ENCODE assay signal across 9 cellular contexts in genomic region chr20:32231847-32232246, GRCh38. TPM values are rescaled to one million over a fixed set of nuclear protein-coding genes. Genes with fewer than 3 reads are reported as not detected.
A peak's percentile ranks its signal among the peaks of the same experiment; 100 is the strongest.
DNase-seq lines count a peak whose midpoint lies in the region; ATAC-seq and TF ChIP-seq lines count a peak whose summit lies in the region.
"Had no signal": no experiment of that assay in that cellular context is flagged by ENCODE, and none has a peak within 500 bp of the region (broad histone marks: within the 10 kb centered on the region; RNA-seq: fewer than 3 reads in every experiment).

No MANE protein-coding gene starts in this region.

- peak overlapping the region; percentile 87 for H3K27ac Mint-ChIP-seq in CD8-positive, alpha-beta T cell
- peak overlapping the region; percentile 97 for H3K27ac Mint-ChIP-seq in activated naive CD8-positive, alpha-beta T cell treated with anti-CD3 and anti-CD28 coated beads for 36 hours
- peak overlapping the region; percentile 99 to 100 for H3K27ac Mint-ChIP-seq in natural killer cell treated with Interleukin-12 subunit alpha and Interleukin-12 subunit beta and Interleukin-15 and Interleukin-18, amount 100 ng/mL, for 72 hours
- no peak overlapping the region for H3K27ac Mint-ChIP-seq in glutamatergic neuron (ENCODE audit: unreplicated experiment)
- H3K27ac Mint-ChIP-seq in osteocyte (ENCODE audit: unreplicated experiment): no peak overlapping the region

- CTCF ChIA-PET in CD8-positive, alpha-beta T cell (lab: Charles Lee): interaction anchor here (0.8 to 1.1 kb wide), 2 partner anchors 8 to 9 kb away, joined by 3 to 4 read pairs; no protein-coding TSS in a partner anchor

- H3K4me3 Mint-ChIP-seq in CD8-positive, alpha-beta T cell: no peak overlapping the region
- H3K4me3 Mint-ChIP-seq in activated naive CD8-positive, alpha-beta T cell treated with anti-CD3 and anti-CD28 coated beads for 36 hours: peak overlapping the region; percentile 52
- peak overlapping the region; percentile 94 for H3K4me3 Mint-ChIP-seq in natural killer cell treated with Interleukin-12 subunit alpha and Interleukin-12 subunit beta and Interleukin-15 and Interleukin-18, amount 100 ng/mL, for 72 hours
- H3K4me3 Mint-ChIP-seq in glutamatergic neuron (ENCODE audit: unreplicated experiment) (no peak overlapping the region), osteocyte (ENCODE audit: unreplicated experiment) (no peak overlapping the region)

- H3K4me1 ChIP-seq in CD8-positive, alpha-beta T cell (ENCODE audit: insufficient read depth, low read length): peaks cover 16% of the 10 kb centered on the region

- no peak overlapping the region for H3K27ac ChIP-seq in CD8-positive, alpha-beta T cell (ENCODE audit: low read depth, low read length)

- no peaks in the 10 kb centered on the region for H3K9me3 ChIP-seq in CD8-positive, alpha-beta T cell (ENCODE audit: low read length)

- H3K36me3 ChIP-seq in CD8-positive, alpha-beta T cell (ENCODE audit: insufficient read depth, low read length): peaks cover 17% of the 10 kb centered on the region

- peak in 5 of 7 experiments; percentile 6 to 55 (median 24) for DNase-seq in CD8-positive, alpha-beta T cell
- DNase-seq in T follicular helper cell (ENCODE audit: low read depth) (peak; percentile 19), glutamatergic neuron (no peak), inferior parietal cortex (ENCODE audit: extremely low spot score) (no peak), osteocyte (ENCODE audit: extremely low spot score, unreplicated experiment) (no peak)
- peak; percentile 41 for DNase-seq in activated naive CD8-positive, alpha-beta T cell treated with anti-CD3 and anti-CD28 coated beads for 36 hours
- DNase-seq in natural killer cell treated with Interleukin-12 subunit alpha and Interleukin-12 subunit beta and Interleukin-15 and Interleukin-18, amount 100 ng/mL, for 72 hours (ENCODE audit: low spot score): no peak
- DNase-seq: DMS153 had no signal

- no peaks in the 10 kb centered on the region for H3K27me3 ChIP-seq in CD8-positive, alpha-beta T cell (ENCODE audit: insufficient read depth, low read length)

- H3K36me3 Mint-ChIP-seq in CD8-positive, alpha-beta T cell: peaks cover 81% of the 10 kb centered on the region
- peaks cover 70% of the 10 kb centered on the region for H3K36me3 Mint-ChIP-seq in activated naive CD8-positive, alpha-beta T cell treated with anti-CD3 and anti-CD28 coated beads for 36 hours
- H3K36me3 Mint-ChIP-seq in natural killer cell treated with Interleukin-12 subunit alpha and Interleukin-12 subunit beta and Interleukin-15 and Interleukin-18, amount 100 ng/mL, for 72 hours: peaks cover 17% of the 10 kb centered on the region
- H3K36me3 Mint-ChIP-seq in glutamatergic neuron (ENCODE audit: unreplicated experiment): no peaks in the 10 kb centered on the region
- H3K36me3 Mint-ChIP-seq in osteocyte (ENCODE audit: unreplicated experiment): peaks cover 57% of the 10 kb centered on the region

- intact Hi-C loops in CD8-positive, alpha-beta T cell (cut with DNase I, micrococcal nuclease): no loop called here

- no peaks in the 10 kb centered on the region for H3K27me3 Mint-ChIP-seq in CD8-positive, alpha-beta T cell (ENCODE audit: low read depth)
- H3K27me3 Mint-ChIP-seq in activated naive CD8-positive, alpha-beta T cell treated with anti-CD3 and anti-CD28 coated beads for 36 hours: no peaks in the 10 kb centered on the region
- H3K27me3 Mint-ChIP-seq in natural killer cell treated with Interleukin-12 subunit alpha and Interleukin-12 subunit beta and Interleukin-15 and Interleukin-18, amount 100 ng/mL, for 72 hours: no peaks in the 10 kb centered on the region
- no peaks in the 10 kb centered on the region for H3K27me3 Mint-ChIP-seq in glutamatergic neuron (ENCODE audit: unreplicated experiment)
- H3K27me3 Mint-ChIP-seq in osteocyte (ENCODE audit: unreplicated experiment): no peaks in the 10 kb centered on the region

- POLR2A ChIA-PET in CD8-positive, alpha-beta T cell (lab: Charles Lee): interaction anchor here (1.9 kb wide), 1 partner anchor 9 kb away, joined by 5 read pairs; no protein-coding TSS in a partner anchor

- H3K4me3 ChIP-seq in CD8-positive, alpha-beta T cell (ENCODE audit: low read depth, low read length): no peak overlapping the region

- peaks cover 15% of the 10 kb centered on the region for H3K4me1 Mint-ChIP-seq in CD8-positive, alpha-beta T cell (ENCODE audit: low read depth)
- peaks cover 38% of the 10 kb centered on the region for H3K4me1 Mint-ChIP-seq in activated naive CD8-positive, alpha-beta T cell treated with anti-CD3 and anti-CD28 coated beads for 36 hours
- peaks cover 20 to 23% of the 10 kb centered on the region in 2 donors for H3K4me1 Mint-ChIP-seq in natural killer cell treated with Interleukin-12 subunit alpha and Interleukin-12 subunit beta and Interleukin-15 and Interleukin-18, amount 100 ng/mL, for 72 hours (ENCODE audit: low read depth in 2 of 2)
- H3K4me1 Mint-ChIP-seq in glutamatergic neuron (ENCODE audit: low read depth, unreplicated experiment): no peaks in the 10 kb centered on the region
- no peaks in the 10 kb centered on the region for H3K4me1 Mint-ChIP-seq in osteocyte (ENCODE audit: unreplicated experiment)

- TF ChIP-seq CTCF in CD8-positive, alpha-beta T cell (IDR thresholded peaks at IDR 0.05): no peak
- TF ChIP-seq CTCF in glutamatergic neuron (IDR thresholded peaks at IDR 0.05; ENCODE audit: partially characterized antibody, unreplicated experiment): no peak
- TF ChIP-seq CTCF in osteocyte (IDR thresholded peaks at IDR 0.05): no peak

- peak; percentile 96 for ATAC-seq in CD8-positive, alpha-beta T cell
- peak in 1 of 2 donors; percentile 82 for ATAC-seq in natural killer cell treated with Interleukin-12 subunit alpha and Interleukin-12 subunit beta and Interleukin-15 and Interleukin-18, amount 100 ng/mL, for 72 hours
- no peak for ATAC-seq in SK-N-SH treated with all-trans-retinoic acid at 6 μM for 48 hours

- no peaks in the 10 kb centered on the region for H3K9me3 Mint-ChIP-seq in CD8-positive, alpha-beta T cell
- H3K9me3 Mint-ChIP-seq in activated naive CD8-positive, alpha-beta T cell treated with anti-CD3 and anti-CD28 coated beads for 36 hours: no peaks in the 10 kb centered on the region
- no peaks in the 10 kb centered on the region for H3K9me3 Mint-ChIP-seq in natural killer cell treated with Interleukin-12 subunit alpha and Interleukin-12 subunit beta and Interleukin-15 and Interleukin-18, amount 100 ng/mL, for 72 hours
- no peaks in the 10 kb centered on the region for H3K9me3 Mint-ChIP-seq in glutamatergic neuron (ENCODE audit: unreplicated experiment)
- no peaks in the 10 kb centered on the region for H3K9me3 Mint-ChIP-seq in osteocyte (ENCODE audit: unreplicated experiment)

TF ChIP-seq in SK-N-SH treated with all-trans-retinoic acid at 6 μM for 48 hours, 23 proteins besides CTCF, POLR2A, EP300 and RAD21:
- TF ChIP-seq ESRRG (CRISPR knock-in tag; IDR thresholded peaks at IDR 0.05): no peak

RNA-seq across cellular contexts. Expression of gene POFUT1, which starts 24.2 kb away (rescaled TPM):
- 1 to 10 TPM; 5.1 to 6.3 TPM for total RNA-seq in CD8-positive, alpha-beta T cell
- total RNA-seq in activated naive CD8-positive, alpha-beta T cell treated with anti-CD3 and anti-CD28 coated beads for 36 hours: 10 to 100 TPM; 64.0 to 65.7 TPM
- total RNA-seq in natural killer cell treated with Interleukin-12 subunit alpha and Interleukin-12 subunit beta and Interleukin-15 and Interleukin-18, amount 100 ng/mL, for 72 hours: 10 to 100 TPM; 36.6 to 50.0 TPM
- total RNA-seq in glutamatergic neuron (ENCODE audit: unreplicated experiment) (29.5 TPM), osteocyte (49.5 and 52.7 TPM in 2 replicates)

RNA-seq across cellular contexts. Expression of gene PLAGL2, which starts 24.3 kb away (rescaled TPM):
- 10 to 100 TPM; 15.8 to 16.9 TPM for total RNA-seq in CD8-positive, alpha-beta T cell
- total RNA-seq in activated naive CD8-positive, alpha-beta T cell treated with anti-CD3 and anti-CD28 coated beads for 36 hours: 10 to 100 TPM; 86.9 to 87.2 TPM
- 10 to 100 TPM; 32.8 to 39.4 TPM for total RNA-seq in natural killer cell treated with Interleukin-12 subunit alpha and Interleukin-12 subunit beta and Interleukin-15 and Interleukin-18, amount 100 ng/mL, for 72 hours
- total RNA-seq in glutamatergic neuron (ENCODE audit: unreplicated experiment): 34.9 TPM
- 11.5 and 11.8 TPM in 2 replicates for total RNA-seq in osteocyte

RNA-seq across cellular contexts. Expression of gene KIF3B, which starts 45.6 kb away (rescaled TPM):
- 1 to 10 TPM; 7.1 to 8.1 TPM for total RNA-seq in CD8-positive, alpha-beta T cell
- total RNA-seq in activated naive CD8-positive, alpha-beta T cell treated with anti-CD3 and anti-CD28 coated beads for 36 hours: 10 to 100 TPM; 36.2 to 36.5 TPM
- 10 to 100 TPM; 51.3 to 61.2 TPM for total RNA-seq in natural killer cell treated with Interleukin-12 subunit alpha and Interleukin-12 subunit beta and Interleukin-15 and Interleukin-18, amount 100 ng/mL, for 72 hours
- total RNA-seq in glutamatergic neuron (ENCODE audit: unreplicated experiment) (55.3 TPM), osteocyte (28.8 and 30.4 TPM in 2 replicates)

Comparison
In these comparisons a context has a peak if more than half of its experiments do, and no peak if none do; other contexts are left out.
1. DNase-seq: peak in CD8-positive, alpha-beta T cell (5 of 7), T follicular helper cell (single experiment) and activated naive CD8-positive, alpha-beta T cell treated with anti-CD3 and anti-CD28 coated beads for 36 hours (single experiment); none in natural killer cell treated with Interleukin-12 subunit alpha and Interleukin-12 subunit beta and Interleukin-15 and Interleukin-18, amount 100 ng/mL, for 72 hours (single experiment), glutamatergic neuron (single experiment), inferior parietal cortex (single experiment) and osteocyte (single experiment).
2. H3K27ac Mint-ChIP-seq: peak in CD8-positive, alpha-beta T cell (single experiment), activated naive CD8-positive, alpha-beta T cell treated with anti-CD3 and anti-CD28 coated beads for 36 hours (single experiment) and natural killer cell treated with Interleukin-12 subunit alpha and Interleukin-12 subunit beta and Interleukin-15 and Interleukin-18, amount 100 ng/mL, for 72 hours (2 of 2); none in glutamatergic neuron (single experiment) and osteocyte (single experiment).
3. H3K4me3 Mint-ChIP-seq: peak in activated naive CD8-positive, alpha-beta T cell treated with anti-CD3 and anti-CD28 coated beads for 36 hours (single experiment) and natural killer cell treated with Interleukin-12 subunit alpha and Interleukin-12 subunit beta and Interleukin-15 and Interleukin-18, amount 100 ng/mL, for 72 hours (single experiment); none in CD8-positive, alpha-beta T cell (single experiment), glutamatergic neuron (single experiment) and osteocyte (single experiment).